Comparison of ENCODE assay signal across 14 cellular contexts in genomic region chr2:190986221-190986953, GRCh38. TPM values are rescaled to one million over a fixed set of nuclear protein-coding genes. Genes with fewer than 3 reads are reported as not detected.
DNase-seq lines count a peak whose midpoint lies in the region; ATAC-seq and TF ChIP-seq lines count a peak whose summit lies in the region.
"Had no signal": no experiment of that assay in that cellular context is flagged by ENCODE, and none has a peak within 500 bp of the region (broad histone marks: within the 10 kb centered on the region; RNA-seq: fewer than 3 reads in every experiment).

No MANE protein-coding gene starts in this region.

- TF ChIP-seq POLR2A in upper lobe of left lung (IDR thresholded peaks at IDR 0.05), result no peak

- no peak overlapping the region for H3K27ac ChIP-seq in upper lobe of left lung
- H3K27ac ChIP-seq: psoas muscle had no signal

- peak overlapping the region; percentile 59 for H3K27ac Mint-ChIP-seq in activated CD8-positive, alpha-beta memory T cell treated with anti-CD3 and anti-CD28 coated beads, Interleukin-2, amount 10 ng/mL, durations not matched to agents 7 days and 5 days
- H3K27ac Mint-ChIP-seq in activated CD8-positive, alpha-beta T cell treated with anti-CD3 and anti-CD28 coated beads for 36 hours, result peak overlapping the region; percentile 72
- H3K27ac Mint-ChIP-seq in neural crest cell (ENCODE audit: unreplicated experiment), result peak overlapping the region; percentile 50
- no peak overlapping the region for H3K27ac Mint-ChIP-seq in type B pancreatic cell
- H3K27ac Mint-ChIP-seq: activated B cell treated with CpG ODN at 0.5 μM for 24 hours had no signal

- no peak overlapping the region for H3K4me3 ChIP-seq in upper lobe of left lung
- H3K4me3 ChIP-seq: psoas muscle had no signal

- intact Hi-C loops in activated CD8-positive, alpha-beta T cell treated with anti-CD3 and anti-CD28 coated beads for 36 hours (cut with micrococcal nuclease), result no loop called here

- no peak for TF ChIP-seq CTCF in activated CD8-positive, alpha-beta T cell treated with anti-CD3 and anti-CD28 coated beads for 36 hours (IDR thresholded peaks at IDR 0.05)
- TF ChIP-seq CTCF in neural crest cell (conservative IDR thresholded peaks at IDR 0.05) (no peak), type B pancreatic cell (conservative IDR thresholded peaks at IDR 0.05) (no peak), upper lobe of left lung (IDR thresholded peaks at IDR 0.05) (no peak)

- no peaks in the 10 kb centered on the region for H3K9me3 Mint-ChIP-seq in activated CD8-positive, alpha-beta memory T cell treated with anti-CD3 and anti-CD28 coated beads, Interleukin-2, amount 10 ng/mL, durations not matched to agents 7 days and 5 days (ENCODE audit: low read depth)
- no peaks in the 10 kb centered on the region for H3K9me3 Mint-ChIP-seq in activated CD8-positive, alpha-beta T cell treated with anti-CD3 and anti-CD28 coated beads for 36 hours
- no peaks in the 10 kb centered on the region for H3K9me3 Mint-ChIP-seq in neural crest cell
- H3K9me3 Mint-ChIP-seq in type B pancreatic cell, result no peaks in the 10 kb centered on the region
- H3K9me3 Mint-ChIP-seq: activated B cell treated with CpG ODN at 0.5 μM for 24 hours had no signal

- CTCF ChIA-PET in activated CD8-positive, alpha-beta memory T cell treated with anti-CD3 and anti-CD28 coated beads, Interleukin-2, amount 10 ng/mL, durations not matched to agents 7 days and 5 days (lab: Charles Lee), result interaction anchor here (1.3 to 1.7 kb wide), 3 partner anchors 14 to 136 kb away, joined by 3 to 4 read pairs (median 4); no protein-coding TSS in a partner anchor
- CTCF ChIA-PET in HEK293T (lab: Yijun Ruan, JAX), result no interaction called here
- CTCF ChIA-PET in activated CD8-positive, alpha-beta T cell treated with anti-CD3 and anti-CD28 coated beads for 36 hours (lab: Charles Lee), result interaction anchor here (1.0 to 1.5 kb wide), 2 partner anchors 19 to 22 kb away, joined by 3 read pairs; no protein-coding TSS in a partner anchor

- H3K27me3 ChIP-seq in upper lobe of left lung, result no peaks in the 10 kb centered on the region
- H3K27me3 ChIP-seq: BE2C had no signal

- peaks cover 58% of the 10 kb centered on the region for H3K4me1 Mint-ChIP-seq in activated CD8-positive, alpha-beta memory T cell treated with anti-CD3 and anti-CD28 coated beads, Interleukin-2, amount 10 ng/mL, durations not matched to agents 7 days and 5 days
- H3K4me1 Mint-ChIP-seq in activated CD8-positive, alpha-beta T cell treated with anti-CD3 and anti-CD28 coated beads for 36 hours (ENCODE audit: low read depth), result peaks cover 53% of the 10 kb centered on the region
- H3K4me1 Mint-ChIP-seq in neural crest cell (no peaks in the 10 kb centered on the region), type B pancreatic cell (ENCODE audit: unreplicated experiment) (peaks cover under 1% of the 10 kb centered on the region)

- ATAC-seq in activated CD8-positive, alpha-beta memory T cell treated with anti-CD3 and anti-CD28 coated beads, Interleukin-2, amount 10 ng/mL, durations not matched to agents 7 days and 5 days, result no peak
- no peak for ATAC-seq in activated CD8-positive, alpha-beta T cell treated with anti-CD3 and anti-CD28 coated beads for 36 hours
- ATAC-seq in upper lobe of left lung (ENCODE audit: low FRiP score in 2 of 2), result no peak
- ATAC-seq: psoas muscle had no signal

- POLR2A ChIA-PET in HEK293T (lab: Yijun Ruan, JAX), result no interaction called here
- POLR2A ChIA-PET in activated CD8-positive, alpha-beta T cell treated with anti-CD3 and anti-CD28 coated beads for 36 hours (lab: Charles Lee), result interaction anchor here (3.1 to 13.3 kb wide), 3 partner anchors 8 to 26 kb away, joined by 15 to 121 read pairs (median 17); no protein-coding TSS in a partner anchor

- peaks cover 82 to 100% (median 94%) of the 10 kb centered on the region in 4 donors for H3K36me3 ChIP-seq in upper lobe of left lung

- H3K4me1 ChIP-seq in upper lobe of left lung, result no peaks in the 10 kb centered on the region
- H3K4me1 ChIP-seq: BE2C, psoas muscle had no signal

- peaks cover 93% of the 10 kb centered on the region for H3K36me3 Mint-ChIP-seq in activated CD8-positive, alpha-beta memory T cell treated with anti-CD3 and anti-CD28 coated beads, Interleukin-2, amount 10 ng/mL, durations not matched to agents 7 days and 5 days
- H3K36me3 Mint-ChIP-seq in activated CD8-positive, alpha-beta T cell treated with anti-CD3 and anti-CD28 coated beads for 36 hours (ENCODE audit: low read depth), result peaks cover 91% of the 10 kb centered on the region
- H3K36me3 Mint-ChIP-seq in neural crest cell (ENCODE audit: low read depth) (peaks cover 30% of the 10 kb centered on the region), type B pancreatic cell (peaks cover 57% of the 10 kb centered on the region)

- no peaks in the 10 kb centered on the region for H3K9me3 ChIP-seq in upper lobe of left lung
- H3K9me3 ChIP-seq: BE2C, psoas muscle had no signal

- no peaks in the 10 kb centered on the region for H3K27me3 Mint-ChIP-seq in activated CD8-positive, alpha-beta memory T cell treated with anti-CD3 and anti-CD28 coated beads, Interleukin-2, amount 10 ng/mL, durations not matched to agents 7 days and 5 days
- H3K27me3 Mint-ChIP-seq in activated CD8-positive, alpha-beta T cell treated with anti-CD3 and anti-CD28 coated beads for 36 hours, result no peaks in the 10 kb centered on the region
- H3K27me3 Mint-ChIP-seq in neural crest cell (ENCODE audit: low read depth) (no peaks in the 10 kb centered on the region), type B pancreatic cell (no peaks in the 10 kb centered on the region)
- H3K27me3 Mint-ChIP-seq: activated B cell treated with CpG ODN at 0.5 μM for 24 hours had no signal

- WGBS in upper lobe of left lung, 2 donors, result 72 to 77% methylated on average over 12 to 13 of the region's 13 CpGs

- no peak for TF ChIP-seq EP300 in upper lobe of left lung (IDR thresholded peaks at IDR 0.05)

- no peak for DNase-seq in activated CD8-positive, alpha-beta memory T cell treated with anti-CD3 and anti-CD28 coated beads, Interleukin-2, amount 10 ng/mL, durations not matched to agents 7 days and 5 days
- no peak for DNase-seq in activated CD8-positive, alpha-beta memory T cell treated with anti-CD3 and anti-CD28 coated beads, Interleukin-2, amount 50 U/mL, for 4 hours
- DNase-seq in HEK293T (ENCODE audit: extremely low spot score) (peak; percentile 25), neural crest cell (ENCODE audit: low read depth, low spot score) (no peak), type B pancreatic cell (ENCODE audit: extremely low spot score, unreplicated experiment) (no peak), upper lobe of left lung (no peak), SHP77 (lab: John Stamatoyannopoulos, UW) (no peak)
- no peak for DNase-seq in activated CD8-positive, alpha-beta T cell treated with anti-CD3 and anti-CD28 coated beads for 36 hours
- DNase-seq: activated B cell treated with CpG ODN at 0.5 μM for 24 hours; BE2C; psoas muscle; SHP77 treated with DMSO at 0.1 percent for 48 hours; stimulated activated CD4-positive, alpha-beta T cell treated with anti-CD3 and anti-CD28 coated beads, Interleukin-1b, Interleukin-23, amount 100 ng/mL, for 48 hours; stimulated activated naive CD4-positive, alpha-beta T cell treated with Interleukin-2 at 50 U/mL for 16 hours had no signal

- no peak overlapping the region for H3K4me3 Mint-ChIP-seq in activated CD8-positive, alpha-beta memory T cell treated with anti-CD3 and anti-CD28 coated beads, Interleukin-2, amount 10 ng/mL, durations not matched to agents 7 days and 5 days
- H3K4me3 Mint-ChIP-seq in activated CD8-positive, alpha-beta T cell treated with anti-CD3 and anti-CD28 coated beads for 36 hours, result no peak overlapping the region
- H3K4me3 Mint-ChIP-seq in neural crest cell (no peak overlapping the region), type B pancreatic cell (no peak overlapping the region)
- H3K4me3 Mint-ChIP-seq: activated B cell treated with CpG ODN at 0.5 μM for 24 hours had no signal

TF ChIP-seq in HEK293T, 16 proteins besides CTCF, POLR2A, EP300 and RAD21:
- TF ChIP-seq LEF1 (IDR thresholded peaks at IDR 0.05; ENCODE audit: borderline replicate concordance) (no peak), HDGF (IDR thresholded peaks at IDR 0.05; ENCODE audit: borderline replicate concordance) (no peak), CTBP1 (IDR thresholded peaks at IDR 0.05; ENCODE audit: borderline replicate concordance) (no peak), PKNOX1 (IDR thresholded peaks at IDR 0.05) (no peak), L3MBTL2 (conservative IDR thresholded peaks at IDR 0.05) (no peak), TARDBP (IDR thresholded peaks at IDR 0.05) (no peak), ARNT (IDR thresholded peaks at IDR 0.05) (no peak)

RNA-seq across cellular contexts. Expression of gene STAT1, which starts 27.6 kb away (rescaled TPM):
- total RNA-seq in activated CD8-positive, alpha-beta memory T cell treated with anti-CD3 and anti-CD28 coated beads, Interleukin-2, amount 10 ng/mL, durations not matched to agents 7 days and 5 days, result 100 to 1,000 TPM; 385 to 515 TPM
- 100 to 1,000 TPM; 293 to 311 TPM for total RNA-seq in activated CD8-positive, alpha-beta T cell treated with anti-CD3 and anti-CD28 coated beads for 36 hours
- 39.9 and 41.3 TPM in 2 replicates for total RNA-seq in neural crest cell
- 52.8 and 85.6 TPM in 2 replicates for total RNA-seq in type B pancreatic cell (ENCODE audit: low replicate concordance)
- total RNA-seq in upper lobe of left lung, result 100 to 1,000 TPM in 2 of 6 donors, 10 to 100 TPM in 4; 69.3 to 120 (median 83.1) TPM
